15 cellular contexts compared by ENCODE assay signal in the genomic region with DNA sequence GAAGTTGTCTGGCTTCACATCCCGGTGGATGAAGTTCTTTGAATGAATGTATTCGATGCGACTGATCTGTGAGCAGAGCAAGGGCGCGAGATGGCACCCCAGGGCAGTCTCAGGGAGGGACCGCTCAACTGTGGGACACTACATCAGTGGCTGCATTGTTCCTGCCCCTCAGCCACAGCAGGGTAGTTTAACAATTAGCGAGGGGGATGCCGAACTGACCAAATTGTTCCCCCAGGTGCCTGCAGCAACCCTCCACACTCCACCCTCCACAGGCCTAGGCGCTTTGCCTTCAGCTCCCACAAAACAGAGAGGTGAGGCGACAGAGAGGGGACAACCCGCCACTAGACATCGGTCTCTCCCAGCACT. TPM values are rescaled to one million over a fixed set of nuclear protein-coding genes. Genes with fewer than 3 reads are reported as not detected.
DNase-seq lines count a peak whose midpoint lies in the region; ATAC-seq and TF ChIP-seq lines count a peak whose summit lies in the region.
"Had no signal": no experiment of that assay in that cellular context is flagged by ENCODE, and none has a peak within 500 bp of the region (broad histone marks: within the 10 kb centered on the region; RNA-seq: fewer than 3 reads in every experiment).

No MANE protein-coding gene starts in this region.

- H3K27ac ChIP-seq in RWPE1 (peak overlapping the region; percentile 99), osteoblast (ENCODE audit: low read depth, low read length) (no peak overlapping the region)
- H3K27ac ChIP-seq: BLaER1 treated with 17β-estradiol and CSF1 and Interleukin-3, amounts not matched to agents 10 nM and 100 nM; PC-9 had no signal

- H4K20me1 ChIP-seq in osteoblast (ENCODE audit: insufficient read depth, low read length) = peaks cover 73% of the 10 kb centered on the region

- H3K9me3 ChIP-seq in osteoblast (ENCODE audit: low read depth, low read length) = no peaks in the 10 kb centered on the region

- H3K4me1 ChIP-seq in osteoblast (ENCODE audit: insufficient read depth, low read length) = no peaks in the 10 kb centered on the region

- peak overlapping the region; percentile 13 for H3K27ac Mint-ChIP-seq in activated naive CD4-positive, alpha-beta T cell treated with anti-CD3 and anti-CD28 coated beads for 36 hours
- H3K27ac Mint-ChIP-seq in activated CD8-positive, alpha-beta T cell treated with anti-CD3 and anti-CD28 coated beads for 36 hours = no peak overlapping the region

- no peak overlapping the region for H3K4me2 ChIP-seq in osteoblast (ENCODE audit: insufficient read depth, low read length)
- H3K4me2 ChIP-seq: BLaER1 treated with 17β-estradiol and CSF1 and Interleukin-3, amounts not matched to agents 10 nM and 100 nM; PC-9 had no signal

- ATAC-seq in activated CD8-positive, alpha-beta T cell treated with anti-CD3 and anti-CD28 coated beads for 36 hours = no peak

- H3K9me3 Mint-ChIP-seq in activated naive CD4-positive, alpha-beta T cell treated with anti-CD3 and anti-CD28 coated beads for 36 hours = no peaks in the 10 kb centered on the region
- H3K9me3 Mint-ChIP-seq in activated CD8-positive, alpha-beta T cell treated with anti-CD3 and anti-CD28 coated beads for 36 hours = no peaks in the 10 kb centered on the region

- TF ChIP-seq CTCF in RWPE1 (conservative IDR thresholded peaks at IDR 0.05; ENCODE audit: low read depth) = no peak
- no peak for TF ChIP-seq CTCF in osteoblast (IDR thresholded peaks at IDR 0.05; ENCODE audit: extremely low read depth, low read depth, low read length)
- no peak for TF ChIP-seq CTCF in activated CD8-positive, alpha-beta T cell treated with anti-CD3 and anti-CD28 coated beads for 36 hours (IDR thresholded peaks at IDR 0.05)

- H3K36me3 ChIP-seq in osteoblast (ENCODE audit: insufficient read depth, low read length) = peaks cover 83% of the 10 kb centered on the region

- no peak overlapping the region for H2AFZ ChIP-seq in osteoblast (ENCODE audit: low read length)
- H2AFZ ChIP-seq: PC-9 had no signal

- CTCF ChIA-PET in activated naive CD4-positive, alpha-beta T cell treated with anti-CD3 and anti-CD28 coated beads for 36 hours (lab: Charles Lee) = interaction anchor here (1.7 kb wide), 1 partner anchor 17 kb away, joined by 5 read pairs; no protein-coding TSS in a partner anchor
- CTCF ChIA-PET in RWPE1 (lab: Yijun Ruan, JAX) = no interaction called here
- CTCF ChIA-PET in activated CD8-positive, alpha-beta T cell treated with anti-CD3 and anti-CD28 coated beads for 36 hours (lab: Charles Lee) = no interaction called here

- H3K36me3 Mint-ChIP-seq in activated naive CD4-positive, alpha-beta T cell treated with anti-CD3 and anti-CD28 coated beads for 36 hours (ENCODE audit: low read depth) = peaks cover 60% of the 10 kb centered on the region
- H3K36me3 Mint-ChIP-seq in activated CD8-positive, alpha-beta T cell treated with anti-CD3 and anti-CD28 coated beads for 36 hours (ENCODE audit: low read depth) = peaks cover 65% of the 10 kb centered on the region

- peaks cover 6% of the 10 kb centered on the region for H3K4me1 Mint-ChIP-seq in activated naive CD4-positive, alpha-beta T cell treated with anti-CD3 and anti-CD28 coated beads for 36 hours (ENCODE audit: low read depth)
- H3K4me1 Mint-ChIP-seq in activated CD8-positive, alpha-beta T cell treated with anti-CD3 and anti-CD28 coated beads for 36 hours (ENCODE audit: low read depth) = peaks cover 17% of the 10 kb centered on the region

- no peaks in the 10 kb centered on the region for H3K27me3 Mint-ChIP-seq in activated naive CD4-positive, alpha-beta T cell treated with anti-CD3 and anti-CD28 coated beads for 36 hours (ENCODE audit: low read depth)
- no peaks in the 10 kb centered on the region for H3K27me3 Mint-ChIP-seq in activated CD8-positive, alpha-beta T cell treated with anti-CD3 and anti-CD28 coated beads for 36 hours

- DNase-seq in activated naive CD4-positive, alpha-beta T cell treated with anti-CD3 and anti-CD28 coated beads for 36 hours = no peak
- no peak for DNase-seq in activated naive CD4-positive, alpha-beta T cell (lab: John Stamatoyannopoulos, UW)
- no peak for DNase-seq in RWPE1 (ENCODE audit: low spot score)
- peak; percentile 55 for DNase-seq in osteoblast (ENCODE audit: insufficient read length, low spot score, missing footprints)
- no peak for DNase-seq in NCI-H1105 (lab: John Stamatoyannopoulos, UW)
- DNase-seq in activated CD8-positive, alpha-beta T cell treated with anti-CD3 and anti-CD28 coated beads for 36 hours = no peak
- DNase-seq: DMS 273 treated with DMSO at 0.1 percent for 48 hours, GF-D8, GOT3, KG1, NCI-H1436 treated with DMSO at 0.1 percent for 48 hours, NCI-H2081, NCI-H524, PC-9 had no signal

- POLR2A ChIA-PET in RWPE1 (lab: Yijun Ruan, JAX; ENCODE audit: low non-redundant PET) = no interaction called here
- POLR2A ChIA-PET in activated CD8-positive, alpha-beta T cell treated with anti-CD3 and anti-CD28 coated beads for 36 hours (lab: Charles Lee) = interaction anchor here (0.6 kb wide), 1 partner anchor 11 kb away, joined by 3 read pairs; no protein-coding TSS in a partner anchor

- H3K4me3 ChIP-seq in osteoblast (ENCODE audit: insufficient read depth, low read length) = no peak overlapping the region
- H3K4me3 ChIP-seq: BLaER1 treated with 17β-estradiol and CSF1 and Interleukin-3, amounts not matched to agents 10 nM and 100 nM; PC-9 had no signal

- no peaks in the 10 kb centered on the region for H3K27me3 ChIP-seq in osteoblast (ENCODE audit: insufficient read depth, low read length)
- H3K27me3 ChIP-seq: BLaER1 treated with 17β-estradiol and CSF1 and Interleukin-3, amounts not matched to agents 10 nM and 100 nM had no signal

- intact Hi-C loops in activated naive CD4-positive, alpha-beta T cell treated with anti-CD3 and anti-CD28 coated beads for 36 hours (cut with micrococcal nuclease) = no loop called here
- intact Hi-C loops in activated CD8-positive, alpha-beta T cell treated with anti-CD3 and anti-CD28 coated beads for 36 hours (cut with micrococcal nuclease) = no loop called here

- no peak overlapping the region for H3K4me3 Mint-ChIP-seq in activated naive CD4-positive, alpha-beta T cell treated with anti-CD3 and anti-CD28 coated beads for 36 hours
- no peak overlapping the region for H3K4me3 Mint-ChIP-seq in activated CD8-positive, alpha-beta T cell treated with anti-CD3 and anti-CD28 coated beads for 36 hours

- H3K79me2 ChIP-seq in osteoblast (ENCODE audit: insufficient read depth, low read length) = peaks cover 83% of the 10 kb centered on the region

RNA-seq across cellular contexts. Expression of gene CSNK1D, which starts 20.3 kb away (rescaled TPM):
- total RNA-seq in activated naive CD4-positive, alpha-beta T cell treated with anti-CD3 and anti-CD28 coated beads for 36 hours = 100 to 1,000 TPM in 1 of 2 experiments, 10 to 100 TPM in 1; 99.8 to 100 TPM
- 45.4 and 50.3 TPM in 2 replicates for total RNA-seq in osteoblast
- total RNA-seq in activated CD8-positive, alpha-beta T cell treated with anti-CD3 and anti-CD28 coated beads for 36 hours = 10 to 100 TPM; 90.6 to 97.0 TPM

RNA-seq across cellular contexts. Expression of gene SLC16A3, which starts 24.3 kb away (rescaled TPM):
- 10 to 100 TPM; 15.2 to 18.3 TPM for total RNA-seq in activated naive CD4-positive, alpha-beta T cell treated with anti-CD3 and anti-CD28 coated beads for 36 hours
- total RNA-seq in osteoblast = 129 and 222 TPM in 2 replicates
- 100 to 1,000 TPM; 183 to 193 TPM for total RNA-seq in activated CD8-positive, alpha-beta T cell treated with anti-CD3 and anti-CD28 coated beads for 36 hours

RNA-seq across cellular contexts. Expression of gene CCDC57, which starts 40.5 kb away (rescaled TPM):
- total RNA-seq in activated naive CD4-positive, alpha-beta T cell treated with anti-CD3 and anti-CD28 coated beads for 36 hours = 10 to 100 TPM; 40.7 to 43.9 TPM
- total RNA-seq in osteoblast = 21.0 and 25.9 TPM in 2 replicates
- 10 to 100 TPM; 56.6 to 64.2 TPM for total RNA-seq in activated CD8-positive, alpha-beta T cell treated with anti-CD3 and anti-CD28 coated beads for 36 hours
